Comparison of ENCODE assay signal across 1 cellular context in genomic region chr17:57438031-57438731, GRCh38.
TF ChIP-seq lines count a peak whose summit lies in the region.

No MANE protein-coding gene starts in this region.

TF ChIP-seq in SK-N-SH treated with all-trans-retinoic acid at 6 μM for 48 hours, 23 proteins besides CTCF, POLR2A, EP300 and RAD21 (continued from another document):
- TF ChIP-seq, protein P1, sequence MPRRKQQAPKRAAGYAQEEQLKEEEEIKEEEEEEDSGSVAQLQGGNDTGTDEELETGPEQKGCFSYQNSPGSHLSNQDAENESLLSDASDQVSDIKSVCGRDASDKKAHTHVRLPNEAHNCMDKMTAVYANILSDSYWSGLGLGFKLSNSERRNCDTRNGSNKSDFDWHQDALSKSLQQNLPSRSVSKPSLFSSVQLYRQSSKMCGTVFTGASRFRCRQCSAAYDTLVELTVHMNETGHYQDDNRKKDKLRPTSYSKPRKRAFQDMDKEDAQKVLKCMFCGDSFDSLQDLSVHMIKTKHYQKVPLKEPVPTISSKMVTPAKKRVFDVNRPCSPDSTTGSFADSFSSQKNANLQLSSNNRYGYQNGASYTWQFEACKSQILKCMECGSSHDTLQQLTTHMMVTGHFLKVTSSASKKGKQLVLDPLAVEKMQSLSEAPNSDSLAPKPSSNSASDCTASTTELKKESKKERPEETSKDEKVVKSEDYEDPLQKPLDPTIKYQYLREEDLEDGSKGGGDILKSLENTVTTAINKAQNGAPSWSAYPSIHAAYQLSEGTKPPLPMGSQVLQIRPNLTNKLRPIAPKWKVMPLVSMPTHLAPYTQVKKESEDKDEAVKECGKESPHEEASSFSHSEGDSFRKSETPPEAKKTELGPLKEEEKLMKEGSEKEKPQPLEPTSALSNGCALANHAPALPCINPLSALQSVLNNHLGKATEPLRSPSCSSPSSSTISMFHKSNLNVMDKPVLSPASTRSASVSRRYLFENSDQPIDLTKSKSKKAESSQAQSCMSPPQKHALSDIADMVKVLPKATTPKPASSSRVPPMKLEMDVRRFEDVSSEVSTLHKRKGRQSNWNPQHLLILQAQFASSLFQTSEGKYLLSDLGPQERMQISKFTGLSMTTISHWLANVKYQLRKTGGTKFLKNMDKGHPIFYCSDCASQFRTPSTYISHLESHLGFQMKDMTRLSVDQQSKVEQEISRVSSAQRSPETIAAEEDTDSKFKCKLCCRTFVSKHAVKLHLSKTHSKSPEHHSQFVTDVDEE (CRISPR knock-in tag; IDR thresholded peaks at IDR 0.05), result peak; percentile 75
- TF ChIP-seq, protein P2, sequence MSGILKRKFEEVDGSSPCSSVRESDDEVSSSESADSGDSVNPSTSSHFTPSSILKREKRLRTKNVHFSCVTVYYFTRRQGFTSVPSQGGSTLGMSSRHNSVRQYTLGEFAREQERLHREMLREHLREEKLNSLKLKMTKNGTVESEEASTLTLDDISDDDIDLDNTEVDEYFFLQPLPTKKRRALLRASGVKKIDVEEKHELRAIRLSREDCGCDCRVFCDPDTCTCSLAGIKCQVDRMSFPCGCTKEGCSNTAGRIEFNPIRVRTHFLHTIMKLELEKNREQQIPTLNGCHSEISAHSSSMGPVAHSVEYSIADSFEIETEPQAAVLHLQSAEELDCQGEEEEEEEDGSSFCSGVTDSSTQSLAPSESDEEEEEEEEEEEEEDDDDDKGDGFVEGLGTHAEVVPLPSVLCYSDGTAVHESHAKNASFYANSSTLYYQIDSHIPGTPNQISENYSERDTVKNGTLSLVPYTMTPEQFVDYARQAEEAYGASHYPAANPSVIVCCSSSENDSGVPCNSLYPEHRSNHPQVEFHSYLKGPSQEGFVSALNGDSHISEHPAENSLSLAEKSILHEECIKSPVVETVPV (CRISPR knock-in tag; IDR thresholded peaks at IDR 0.05), result no peak
- no peak for TF ChIP-seq TOX (CRISPR knock-in tag; IDR thresholded peaks at IDR 0.05; ENCODE audit: borderline replicate concordance)
- TF ChIP-seq ZFP3 (CRISPR knock-in tag; IDR thresholded peaks at IDR 0.05), result peak; percentile 49; the same call in 1 of the 2 replicates
- TF ChIP-seq PPARA (CRISPR knock-in tag; IDR thresholded peaks at IDR 0.05; ENCODE audit: borderline replicate concordance), result peak; percentile 12; the same call in 1 of the 2 replicates
